In the genomic region with DNA sequence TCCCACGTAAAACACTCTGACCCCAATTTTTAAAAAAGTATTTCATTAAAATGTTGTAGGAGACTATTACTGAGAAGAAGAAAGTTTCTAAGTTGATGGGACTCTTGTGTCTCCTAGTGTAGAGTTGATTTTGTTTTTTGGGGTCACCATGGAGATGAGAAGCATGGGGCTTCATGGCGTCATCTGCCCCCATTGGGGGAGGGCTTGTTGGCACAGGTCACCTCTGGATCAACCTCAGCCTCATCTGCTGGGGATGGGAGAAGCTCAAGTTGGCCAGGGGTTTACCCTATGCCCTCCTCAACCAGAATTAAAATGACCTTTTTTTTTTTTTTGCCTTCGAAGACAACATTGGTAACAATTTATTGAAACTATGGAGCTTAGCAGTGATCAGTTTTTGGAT, we compare ENCODE assay signal across 1 cellular context.
TF ChIP-seq lines count a peak whose summit lies in the region.

No MANE protein-coding gene starts in this region.

TF ChIP-seq in GM12878, 131 proteins besides CTCF, POLR2A, EP300 and RAD21 (continued from another document):
- no peak for TF ChIP-seq BCL3 (IDR thresholded peaks at IDR 0.05; ENCODE audit: borderline replicate concordance, insufficient read depth, low read depth, low read length, poor library complexity, severe bottlenecking)
- no peak for TF ChIP-seq CHD1 (IDR thresholded peaks at IDR 0.05; ENCODE audit: low read depth, low read length)
- no peak for TF ChIP-seq STAT3 (IDR thresholded peaks at IDR 0.05; ENCODE audit: low read depth, low read length)
- TF ChIP-seq KLF5 (IDR thresholded peaks at IDR 0.05; ENCODE audit: partially characterized antibody) = no peak
- no peak for TF ChIP-seq CREB1 (IDR thresholded peaks at IDR 0.05; ENCODE audit: low read depth)
- TF ChIP-seq, protein P1, sequence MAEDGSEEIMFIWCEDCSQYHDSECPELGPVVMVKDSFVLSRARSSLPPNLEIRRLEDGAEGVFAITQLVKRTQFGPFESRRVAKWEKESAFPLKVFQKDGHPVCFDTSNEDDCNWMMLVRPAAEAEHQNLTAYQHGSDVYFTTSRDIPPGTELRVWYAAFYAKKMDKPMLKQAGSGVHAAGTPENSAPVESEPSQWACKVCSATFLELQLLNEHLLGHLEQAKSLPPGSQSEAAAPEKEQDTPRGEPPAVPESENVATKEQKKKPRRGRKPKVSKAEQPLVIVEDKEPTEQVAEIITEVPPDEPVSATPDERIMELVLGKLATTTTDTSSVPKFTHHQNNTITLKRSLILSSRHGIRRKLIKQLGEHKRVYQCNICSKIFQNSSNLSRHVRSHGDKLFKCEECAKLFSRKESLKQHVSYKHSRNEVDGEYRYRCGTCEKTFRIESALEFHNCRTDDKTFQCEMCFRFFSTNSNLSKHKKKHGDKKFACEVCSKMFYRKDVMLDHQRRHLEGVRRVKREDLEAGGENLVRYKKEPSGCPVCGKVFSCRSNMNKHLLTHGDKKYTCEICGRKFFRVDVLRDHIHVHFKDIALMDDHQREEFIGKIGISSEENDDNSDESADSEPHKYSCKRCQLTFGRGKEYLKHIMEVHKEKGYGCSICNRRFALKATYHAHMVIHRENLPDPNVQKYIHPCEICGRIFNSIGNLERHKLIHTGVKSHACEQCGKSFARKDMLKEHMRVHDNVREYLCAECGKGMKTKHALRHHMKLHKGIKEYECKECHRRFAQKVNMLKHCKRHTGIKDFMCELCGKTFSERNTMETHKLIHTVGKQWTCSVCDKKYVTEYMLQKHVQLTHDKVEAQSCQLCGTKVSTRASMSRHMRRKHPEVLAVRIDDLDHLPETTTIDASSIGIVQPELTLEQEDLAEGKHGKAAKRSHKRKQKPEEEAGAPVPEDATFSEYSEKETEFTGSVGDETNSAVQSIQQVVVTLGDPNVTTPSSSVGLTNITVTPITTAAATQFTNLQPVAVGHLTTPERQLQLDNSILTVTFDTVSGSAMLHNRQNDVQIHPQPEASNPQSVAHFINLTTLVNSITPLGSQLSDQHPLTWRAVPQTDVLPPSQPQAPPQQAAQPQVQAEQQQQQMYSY (CRISPR knock-in tag; IDR thresholded peaks at IDR 0.05) = no peak
- TF ChIP-seq MTA2 (IDR thresholded peaks at IDR 0.05; ENCODE audit: low read depth) = no peak
- no peak for TF ChIP-seq TAF1 (IDR thresholded peaks at IDR 0.05; ENCODE audit: borderline replicate concordance, low read depth, low read length)
- no peak for TF ChIP-seq RB1 (IDR thresholded peaks at IDR 0.05; ENCODE audit: borderline replicate concordance)
- no peak for TF ChIP-seq HDGF (IDR thresholded peaks at IDR 0.05)
- TF ChIP-seq SRF (IDR thresholded peaks at IDR 0.05; ENCODE audit: low read depth in 2 of 2, low read length in 2 of 2) = no peak
- no peak for TF ChIP-seq NRF1 (conservative IDR thresholded peaks at IDR 0.05; ENCODE audit: low read depth, low read length)
- no peak for TF ChIP-seq NKRF (conservative IDR thresholded peaks at IDR 0.05)
- no peak for TF ChIP-seq FOXK2 (IDR thresholded peaks at IDR 0.05)
- TF ChIP-seq PBX3 (IDR thresholded peaks at IDR 0.05; ENCODE audit: insufficient replicate concordance, low read depth, low read length) = no peak
